1 cellular context compared by ENCODE assay signal in genomic region chr22:24636513-24636912, GRCh38. TPM values are rescaled to one million over a fixed set of nuclear protein-coding genes. Genes with fewer than 3 reads are reported as not detected.
"Had no signal": no experiment of that assay in that cellular context is flagged by ENCODE, and none has a peak within 500 bp of the region (broad histone marks: within the 10 kb centered on the region; RNA-seq: fewer than 3 reads in every experiment).

No MANE protein-coding gene starts in this region.

RNA-seq across cellular contexts. Expression of gene LRRC75B, which starts 43.6 kb away (rescaled TPM):
- total RNA-seq: naive thymus-derived CD8-positive, alpha-beta T cell had no signal
